ENCODE assay signal across 1 cellular context in the genomic region with DNA sequence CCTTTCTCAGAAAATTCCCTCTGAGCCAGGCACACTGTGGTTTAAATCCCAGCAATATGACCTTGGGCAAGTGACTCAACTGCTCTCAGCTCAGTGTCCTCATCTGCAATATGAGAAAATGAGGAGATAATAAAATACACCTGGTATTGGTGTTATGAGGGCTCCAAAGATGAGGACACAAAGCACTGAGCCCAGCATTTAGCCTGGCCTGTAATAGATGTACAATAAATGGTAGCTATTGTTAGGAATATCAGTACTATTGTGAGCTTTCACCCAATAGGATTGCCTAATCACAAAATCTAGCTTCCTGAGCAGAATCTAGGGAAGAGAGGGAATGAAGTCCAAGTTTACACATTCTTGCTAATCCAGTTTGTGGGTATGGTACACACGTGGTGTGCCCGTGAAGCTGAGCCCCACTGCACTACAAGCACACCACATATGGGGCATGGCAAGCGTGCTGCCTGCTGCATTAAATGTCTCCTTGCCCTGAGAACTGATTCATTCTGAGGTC.
TF ChIP-seq lines count a peak whose summit lies in the region.

No MANE protein-coding gene starts in this region.

TF ChIP-seq in HepG2, 621 proteins besides CTCF, POLR2A, EP300 and RAD21 (continued from another document and continues in another):
- TF ChIP-seq, protein P1, sequence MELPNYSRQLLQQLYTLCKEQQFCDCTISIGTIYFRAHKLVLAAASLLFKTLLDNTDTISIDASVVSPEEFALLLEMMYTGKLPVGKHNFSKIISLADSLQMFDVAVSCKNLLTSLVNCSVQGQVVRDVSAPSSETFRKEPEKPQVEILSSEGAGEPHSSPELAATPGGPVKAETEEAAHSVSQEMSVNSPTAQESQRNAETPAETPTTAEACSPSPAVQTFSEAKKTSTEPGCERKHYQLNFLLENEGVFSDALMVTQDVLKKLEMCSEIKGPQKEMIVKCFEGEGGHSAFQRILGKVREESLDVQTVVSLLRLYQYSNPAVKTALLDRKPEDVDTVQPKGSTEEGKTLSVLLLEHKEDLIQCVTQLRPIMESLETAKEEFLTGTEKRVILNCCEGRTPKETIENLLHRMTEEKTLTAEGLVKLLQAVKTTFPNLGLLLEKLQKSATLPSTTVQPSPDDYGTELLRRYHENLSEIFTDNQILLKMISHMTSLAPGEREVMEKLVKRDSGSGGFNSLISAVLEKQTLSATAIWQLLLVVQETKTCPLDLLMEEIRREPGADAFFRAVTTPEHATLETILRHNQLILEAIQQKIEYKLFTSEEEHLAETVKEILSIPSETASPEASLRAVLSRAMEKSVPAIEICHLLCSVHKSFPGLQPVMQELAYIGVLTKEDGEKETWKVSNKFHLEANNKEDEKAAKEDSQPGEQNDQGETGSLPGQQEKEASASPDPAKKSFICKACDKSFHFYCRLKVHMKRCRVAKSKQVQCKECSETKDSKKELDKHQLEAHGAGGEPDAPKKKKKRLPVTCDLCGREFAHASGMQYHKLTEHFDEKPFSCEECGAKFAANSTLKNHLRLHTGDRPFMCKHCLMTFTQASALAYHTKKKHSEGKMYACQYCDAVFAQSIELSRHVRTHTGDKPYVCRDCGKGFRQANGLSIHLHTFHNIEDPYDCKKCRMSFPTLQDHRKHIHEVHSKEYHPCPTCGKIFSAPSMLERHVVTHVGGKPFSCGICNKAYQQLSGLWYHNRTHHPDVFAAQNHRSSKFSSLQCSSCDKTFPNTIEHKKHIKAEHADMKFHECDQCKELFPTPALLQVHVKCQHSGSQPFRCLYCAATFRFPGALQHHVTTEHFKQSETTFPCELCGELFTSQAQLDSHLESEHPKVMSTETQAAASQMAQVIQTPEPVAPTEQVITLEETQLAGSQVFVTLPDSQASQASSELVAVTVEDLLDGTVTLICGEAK (IDR thresholded peaks at IDR 0.05): no peak
- TF ChIP-seq, protein P1 (CRISPR knock-in tag; IDR thresholded peaks at IDR 0.05): peak; percentile 32; the same call in 1 of the 2 replicates
- TF ChIP-seq, protein P2, sequence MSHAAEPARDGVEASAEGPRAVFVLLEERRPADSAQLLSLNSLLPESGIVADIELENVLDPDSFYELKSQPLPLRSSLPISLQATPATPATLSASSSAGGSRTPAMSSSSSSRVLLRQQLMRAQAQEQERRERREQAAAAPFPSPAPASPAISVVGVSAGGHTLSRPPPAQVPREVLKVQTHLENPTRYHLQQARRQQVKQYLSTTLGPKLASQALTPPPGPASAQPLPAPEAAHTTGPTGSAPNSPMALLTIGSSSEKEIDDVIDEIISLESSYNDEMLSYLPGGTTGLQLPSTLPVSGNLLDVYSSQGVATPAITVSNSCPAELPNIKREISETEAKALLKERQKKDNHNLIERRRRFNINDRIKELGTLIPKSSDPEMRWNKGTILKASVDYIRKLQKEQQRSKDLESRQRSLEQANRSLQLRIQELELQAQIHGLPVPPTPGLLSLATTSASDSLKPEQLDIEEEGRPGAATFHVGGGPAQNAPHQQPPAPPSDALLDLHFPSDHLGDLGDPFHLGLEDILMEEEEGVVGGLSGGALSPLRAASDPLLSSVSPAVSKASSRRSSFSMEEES (CRISPR knock-in tag; IDR thresholded peaks at IDR 0.05): peak; percentile 82
- peak; percentile 71; the same call in 1 of the 2 replicates for TF ChIP-seq CREM (IDR thresholded peaks at IDR 0.05)
- no peak for TF ChIP-seq CREM (CRISPR knock-in tag; IDR thresholded peaks at IDR 0.05)
- TF ChIP-seq, protein P3, sequence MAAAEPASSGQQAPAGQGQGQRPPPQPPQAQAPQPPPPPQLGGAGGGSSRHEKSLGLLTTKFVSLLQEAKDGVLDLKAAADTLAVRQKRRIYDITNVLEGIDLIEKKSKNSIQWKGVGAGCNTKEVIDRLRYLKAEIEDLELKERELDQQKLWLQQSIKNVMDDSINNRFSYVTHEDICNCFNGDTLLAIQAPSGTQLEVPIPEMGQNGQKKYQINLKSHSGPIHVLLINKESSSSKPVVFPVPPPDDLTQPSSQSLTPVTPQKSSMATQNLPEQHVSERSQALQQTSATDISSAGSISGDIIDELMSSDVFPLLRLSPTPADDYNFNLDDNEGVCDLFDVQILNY (CRISPR knock-in tag; conservative IDR thresholded peaks at IDR 0.05): no peak
- no peak for TF ChIP-seq SMARCE1 (IDR thresholded peaks at IDR 0.05; ENCODE audit: borderline replicate concordance)
- TF ChIP-seq, protein P4, sequence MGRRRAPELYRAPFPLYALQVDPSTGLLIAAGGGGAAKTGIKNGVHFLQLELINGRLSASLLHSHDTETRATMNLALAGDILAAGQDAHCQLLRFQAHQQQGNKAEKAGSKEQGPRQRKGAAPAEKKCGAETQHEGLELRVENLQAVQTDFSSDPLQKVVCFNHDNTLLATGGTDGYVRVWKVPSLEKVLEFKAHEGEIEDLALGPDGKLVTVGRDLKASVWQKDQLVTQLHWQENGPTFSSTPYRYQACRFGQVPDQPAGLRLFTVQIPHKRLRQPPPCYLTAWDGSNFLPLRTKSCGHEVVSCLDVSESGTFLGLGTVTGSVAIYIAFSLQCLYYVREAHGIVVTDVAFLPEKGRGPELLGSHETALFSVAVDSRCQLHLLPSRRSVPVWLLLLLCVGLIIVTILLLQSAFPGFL (CRISPR knock-in tag; IDR thresholded peaks at IDR 0.05): no peak
- TF ChIP-seq TCF7L2 (IDR thresholded peaks at IDR 0.05; ENCODE audit: low read depth, low read length): no peak
- no peak for TF ChIP-seq EEA1 (CRISPR knock-in tag; IDR thresholded peaks at IDR 0.05; ENCODE audit: borderline replicate concordance)
- no peak for TF ChIP-seq MAFG (CRISPR knock-in tag; IDR thresholded peaks at IDR 0.05)
- no peak for TF ChIP-seq KMT2A (CRISPR knock-in tag; IDR thresholded peaks at IDR 0.05)
- no peak for TF ChIP-seq JUND (CRISPR knock-in tag; IDR thresholded peaks at IDR 0.05)
- TF ChIP-seq, protein P5, sequence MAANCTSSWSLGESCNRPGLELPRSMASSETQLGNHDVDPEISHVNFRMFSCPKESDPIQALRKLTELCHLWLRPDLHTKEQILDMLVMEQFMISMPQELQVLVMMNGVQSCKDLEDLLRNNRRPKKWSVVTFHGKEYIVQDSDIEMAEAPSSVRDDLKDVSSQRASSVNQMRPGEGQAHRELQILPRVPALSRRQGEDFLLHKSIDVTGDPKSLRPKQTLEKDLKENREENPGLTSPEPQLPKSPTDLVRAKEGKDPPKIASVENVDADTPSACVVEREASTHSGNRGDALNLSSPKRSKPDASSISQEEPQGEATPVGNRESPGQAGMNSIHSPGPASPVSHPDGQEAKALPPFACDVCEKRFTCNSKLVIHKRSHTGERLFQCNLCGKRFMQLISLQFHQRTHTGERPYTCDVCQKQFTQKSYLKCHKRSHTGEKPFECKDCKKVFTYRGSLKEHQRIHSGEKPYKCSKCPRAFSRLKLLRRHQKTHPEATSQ (CRISPR knock-in tag; IDR thresholded peaks at IDR 0.05; ENCODE audit: borderline replicate concordance): no peak
- 0 out of 2 replicates have a peak, but pooled peaks have one; percentile 51 for TF ChIP-seq KLF9 (CRISPR knock-in tag; IDR thresholded peaks at IDR 0.05; ENCODE audit: low read depth)
- no peak for TF ChIP-seq CCAR2 (optimal IDR thresholded peaks at IDR 0.05; ENCODE audit: low read depth, low read length)
- TF ChIP-seq ZNF264 (CRISPR knock-in tag; IDR thresholded peaks at IDR 0.05): peak; percentile 25
- peak; percentile 63; the same call in 1 of the 2 replicates for TF ChIP-seq NR2F2 (IDR thresholded peaks at IDR 0.05; ENCODE audit: borderline replicate concordance, low read depth)
- TF ChIP-seq ZNF652 (CRISPR knock-in tag; IDR thresholded peaks at IDR 0.05; ENCODE audit: borderline replicate concordance, low read depth): peak; percentile 40; the same call in 1 of the 2 replicates
- no peak for TF ChIP-seq ZNF782 (CRISPR knock-in tag; IDR thresholded peaks at IDR 0.05; ENCODE audit: borderline replicate concordance)
- TF ChIP-seq ZNF121 (CRISPR knock-in tag; IDR thresholded peaks at IDR 0.05): peak; percentile 53; the same call in 1 of the 2 replicates
- peak; percentile 17; the same call in 1 of the 2 replicates for TF ChIP-seq TBX3 (IDR thresholded peaks at IDR 0.05; ENCODE audit: borderline replicate concordance)
- no peak for TF ChIP-seq ZNF207 (IDR thresholded peaks at IDR 0.05; ENCODE audit: borderline replicate concordance)
- TF ChIP-seq, protein P6, sequence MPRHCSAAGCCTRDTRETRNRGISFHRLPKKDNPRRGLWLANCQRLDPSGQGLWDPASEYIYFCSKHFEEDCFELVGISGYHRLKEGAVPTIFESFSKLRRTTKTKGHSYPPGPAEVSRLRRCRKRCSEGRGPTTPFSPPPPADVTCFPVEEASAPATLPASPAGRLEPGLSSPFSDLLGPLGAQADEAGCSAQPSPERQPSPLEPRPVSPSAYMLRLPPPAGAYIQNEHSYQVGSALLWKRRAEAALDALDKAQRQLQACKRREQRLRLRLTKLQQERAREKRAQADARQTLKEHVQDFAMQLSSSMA (CRISPR knock-in tag; IDR thresholded peaks at IDR 0.05): no peak
- TF ChIP-seq, protein P7, sequence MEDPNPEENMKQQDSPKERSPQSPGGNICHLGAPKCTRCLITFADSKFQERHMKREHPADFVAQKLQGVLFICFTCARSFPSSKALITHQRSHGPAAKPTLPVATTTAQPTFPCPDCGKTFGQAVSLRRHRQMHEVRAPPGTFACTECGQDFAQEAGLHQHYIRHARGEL (CRISPR knock-in tag; IDR thresholded peaks at IDR 0.05): no peak
- TF ChIP-seq, protein P8, sequence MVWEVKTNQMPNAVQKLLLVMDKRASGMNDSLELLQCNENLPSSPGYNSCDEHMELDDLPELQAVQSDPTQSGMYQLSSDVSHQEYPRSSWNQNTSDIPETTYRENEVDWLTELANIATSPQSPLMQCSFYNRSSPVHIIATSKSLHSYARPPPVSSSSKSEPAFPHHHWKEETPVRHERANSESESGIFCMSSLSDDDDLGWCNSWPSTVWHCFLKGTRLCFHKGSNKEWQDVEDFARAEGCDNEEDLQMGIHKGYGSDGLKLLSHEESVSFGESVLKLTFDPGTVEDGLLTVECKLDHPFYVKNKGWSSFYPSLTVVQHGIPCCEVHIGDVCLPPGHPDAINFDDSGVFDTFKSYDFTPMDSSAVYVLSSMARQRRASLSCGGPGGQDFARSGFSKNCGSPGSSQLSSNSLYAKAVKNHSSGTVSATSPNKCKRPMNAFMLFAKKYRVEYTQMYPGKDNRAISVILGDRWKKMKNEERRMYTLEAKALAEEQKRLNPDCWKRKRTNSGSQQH (CRISPR knock-in tag; IDR thresholded peaks at IDR 0.05; ENCODE audit: low read depth): no peak
- no peak for TF ChIP-seq HCFC1 (IDR thresholded peaks at IDR 0.05; ENCODE audit: low read depth, low read length)
- TF ChIP-seq FOXA1 (IDR thresholded peaks at IDR 0.05): no peak
- peak; percentile 91 for TF ChIP-seq FOXA1 (CRISPR knock-in tag; IDR thresholded peaks at IDR 0.05)
- no peak for TF ChIP-seq TP53 (CRISPR knock-in tag; conservative IDR thresholded peaks at IDR 0.05)
- TF ChIP-seq EZH2 (conservative IDR thresholded peaks at IDR 0.05; ENCODE audit: low read depth, low read length): no peak
- no peak for TF ChIP-seq MYNN (CRISPR knock-in tag; IDR thresholded peaks at IDR 0.05; ENCODE audit: low read depth)
- TF ChIP-seq, protein P9, sequence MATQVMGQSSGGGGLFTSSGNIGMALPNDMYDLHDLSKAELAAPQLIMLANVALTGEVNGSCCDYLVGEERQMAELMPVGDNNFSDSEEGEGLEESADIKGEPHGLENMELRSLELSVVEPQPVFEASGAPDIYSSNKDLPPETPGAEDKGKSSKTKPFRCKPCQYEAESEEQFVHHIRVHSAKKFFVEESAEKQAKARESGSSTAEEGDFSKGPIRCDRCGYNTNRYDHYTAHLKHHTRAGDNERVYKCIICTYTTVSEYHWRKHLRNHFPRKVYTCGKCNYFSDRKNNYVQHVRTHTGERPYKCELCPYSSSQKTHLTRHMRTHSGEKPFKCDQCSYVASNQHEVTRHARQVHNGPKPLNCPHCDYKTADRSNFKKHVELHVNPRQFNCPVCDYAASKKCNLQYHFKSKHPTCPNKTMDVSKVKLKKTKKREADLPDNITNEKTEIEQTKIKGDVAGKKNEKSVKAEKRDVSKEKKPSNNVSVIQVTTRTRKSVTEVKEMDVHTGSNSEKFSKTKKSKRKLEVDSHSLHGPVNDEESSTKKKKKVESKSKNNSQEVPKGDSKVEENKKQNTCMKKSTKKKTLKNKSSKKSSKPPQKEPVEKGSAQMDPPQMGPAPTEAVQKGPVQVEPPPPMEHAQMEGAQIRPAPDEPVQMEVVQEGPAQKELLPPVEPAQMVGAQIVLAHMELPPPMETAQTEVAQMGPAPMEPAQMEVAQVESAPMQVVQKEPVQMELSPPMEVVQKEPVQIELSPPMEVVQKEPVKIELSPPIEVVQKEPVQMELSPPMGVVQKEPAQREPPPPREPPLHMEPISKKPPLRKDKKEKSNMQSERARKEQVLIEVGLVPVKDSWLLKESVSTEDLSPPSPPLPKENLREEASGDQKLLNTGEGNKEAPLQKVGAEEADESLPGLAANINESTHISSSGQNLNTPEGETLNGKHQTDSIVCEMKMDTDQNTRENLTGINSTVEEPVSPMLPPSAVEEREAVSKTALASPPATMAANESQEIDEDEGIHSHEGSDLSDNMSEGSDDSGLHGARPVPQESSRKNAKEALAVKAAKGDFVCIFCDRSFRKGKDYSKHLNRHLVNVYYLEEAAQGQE (IDR thresholded peaks at IDR 0.05; ENCODE audit: borderline replicate concordance in 1 of 2, low read depth in 1 of 2, low read length in 2 of 2): peak in 1 of 2 experiments; percentile 32; a peak in 1 of 4 replicates
- TF ChIP-seq SRSF4 (IDR thresholded peaks at IDR 0.05; ENCODE audit: low read depth, low read length, poor library complexity, severe bottlenecking): no peak
- no peak for TF ChIP-seq ZNF749 (CRISPR knock-in tag; IDR thresholded peaks at IDR 0.05; ENCODE audit: borderline replicate concordance)
